ENCODE assay signal across 26 cellular contexts in the genomic region with DNA sequence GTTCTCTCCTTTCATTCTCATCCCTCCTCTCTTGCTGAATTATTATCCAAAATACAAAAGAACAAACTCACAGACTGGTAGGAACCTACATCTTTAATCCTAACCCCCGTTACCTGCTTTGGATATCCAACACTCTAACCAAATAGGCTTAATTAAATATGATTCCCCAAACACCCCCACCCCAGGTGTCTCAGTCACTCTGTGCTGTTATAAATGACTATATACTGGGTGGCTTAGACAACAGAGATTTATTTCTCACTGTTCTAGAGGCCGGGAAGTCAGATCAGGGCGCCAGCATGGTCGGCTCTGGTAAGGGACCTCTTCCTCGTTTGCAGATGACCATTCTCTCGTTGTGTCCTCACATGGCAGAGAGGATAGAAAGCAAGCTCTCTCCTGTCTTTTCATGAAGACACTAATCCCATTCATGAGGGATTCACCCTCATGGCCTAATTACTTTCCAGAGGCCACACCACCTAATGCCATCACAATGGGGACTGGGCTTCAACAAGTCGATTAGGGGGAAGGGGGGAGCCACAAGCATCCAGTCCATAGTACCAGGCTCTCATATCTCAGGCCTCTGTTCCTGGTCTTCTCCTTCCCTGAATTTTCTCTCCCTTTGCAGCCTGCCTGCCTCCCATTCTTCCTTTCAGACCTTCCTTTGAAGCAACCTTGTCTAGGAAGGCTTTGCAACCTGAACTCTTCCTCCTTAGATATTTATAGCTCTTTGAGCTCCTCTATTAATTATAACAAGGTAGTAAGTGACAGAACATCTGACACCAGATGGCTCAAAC. TPM values are rescaled to one million over a fixed set of nuclear protein-coding genes. Genes with fewer than 3 reads are reported as not detected.
DNase-seq lines count a peak whose midpoint lies in the region; ATAC-seq and TF ChIP-seq lines count a peak whose summit lies in the region.
"Had no signal": no experiment of that assay in that cellular context is flagged by ENCODE, and none has a peak within 500 bp of the region (broad histone marks: within the 10 kb centered on the region; RNA-seq: fewer than 3 reads in every experiment).

No MANE protein-coding gene starts in this region.

- 73 to 91% (median 76%) methylated on average over 7 of the region's 7 CpGs for WGBS in psoas muscle, 3 donors

- H3K9me3 ChIP-seq in T-helper 17 cell (ENCODE audit: control insufficient read depth, low read length, poor library complexity, severe bottlenecking): no peaks in the 10 kb centered on the region
- peaks cover 8% of the 10 kb centered on the region for H3K9me3 ChIP-seq in psoas muscle
- H3K9me3 ChIP-seq: colonic mucosa, esophagus muscularis mucosa, left ventricle myocardium inferior, right atrium auricular region, tibial nerve had no signal

- H3K4me1 Mint-ChIP-seq in IgD-negative memory B cell (peaks cover 57 to 77% (median 66%) of the 10 kb centered on the region in 3 donors), T-helper 17 cell (peaks cover 9% of the 10 kb centered on the region)
- H3K4me1 Mint-ChIP-seq: activated CD4-positive, alpha-beta T cell treated with anti-CD3 and anti-CD28 coated beads for 36 hours had no signal

- H3K4me1 ChIP-seq in psoas muscle: peaks cover 15% of the 10 kb centered on the region
- H3K4me1 ChIP-seq: colonic mucosa, esophagus muscularis mucosa, left ventricle myocardium inferior, right atrium auricular region, tibial nerve had no signal

- intact Hi-C loops in psoas muscle (cut with DNase I) (no loop called here), sciatic nerve (cut with DNase I) (no loop called here)

- ATAC-seq in T-helper 17 cell: no peak
- ATAC-seq in psoas muscle: peak in 3 of 4 donors; percentile 75 to 78 (median 75)
- no peak for ATAC-seq in sciatic nerve
- ATAC-seq: activated CD4-positive, alpha-beta T cell treated with anti-CD3 and anti-CD28 coated beads for 36 hours; HepG2; Panc1; T-cell had no signal

- H3K4me3 Mint-ChIP-seq in IgD-negative memory B cell (peak overlapping the region; percentile 81 to 96 (median 84)), T-helper 17 cell (peak overlapping the region; percentile 31)
- H3K4me3 Mint-ChIP-seq: activated CD4-positive, alpha-beta T cell treated with anti-CD3 and anti-CD28 coated beads for 36 hours; H9; natural killer cell had no signal

- peaks cover 1 to 10% (median 6%) of the 10 kb centered on the region in 3 donors for H3K9me3 Mint-ChIP-seq in IgD-negative memory B cell
- H3K9me3 Mint-ChIP-seq: natural killer cell had no signal

- H3K27ac Mint-ChIP-seq in IgD-negative memory B cell (peak overlapping the region; percentile 76 to 91 (median 77)), T-helper 17 cell (no peak overlapping the region)
- H3K27ac Mint-ChIP-seq: activated CD4-positive, alpha-beta T cell treated with anti-CD3 and anti-CD28 coated beads for 36 hours; H9; natural killer cell had no signal

- CTCF ChIA-PET in HEK293T (lab: Yijun Ruan, JAX): no interaction called here

- H3K36me3 Mint-ChIP-seq in IgD-negative memory B cell (peaks cover 7% of the 10 kb centered on the region), T-helper 17 cell (ENCODE audit: low read depth) (peaks cover 3% of the 10 kb centered on the region)
- H3K36me3 Mint-ChIP-seq: natural killer cell had no signal

- DNase-seq in T-helper 17 cell (no peak), psoas muscle (no peak), HEK293T (ENCODE audit: extremely low spot score) (no peak), sciatic nerve (ENCODE audit: low spot score) (no peak), NCI-H187 (lab: John Stamatoyannopoulos, UW) (no peak)
- no peak for DNase-seq in stimulated activated CD4-positive, alpha-beta T cell treated with anti-CD3 and anti-CD28 coated beads, Interleukin-2, amount 100 ng/mL, for 24 hours
- DNase-seq: activated CD4-positive, alpha-beta T cell treated with anti-CD3 and anti-CD28 coated beads for 36 hours; activated gamma-delta T cell treated with Interleukin-2 at 50 U/mL for 16 hours; colonic mucosa; EL; H9; hypothalamus; left ventricle myocardium inferior; natural killer cell; NCI-H1105; NCI-H2029 treated with DMSO at 0.1 percent for 48 hours; NCI-H226; T-cell had no signal

- H3K27ac ChIP-seq in psoas muscle: peak overlapping the region; percentile 39
- H3K27ac ChIP-seq: C4-2B, colonic mucosa, esophagus muscularis mucosa, left ventricle myocardium inferior, right atrium auricular region had no signal

- H3K4me3 ChIP-seq in GM08714 (ENCODE audit: low read length): peak overlapping the region; percentile 98
- H3K4me3 ChIP-seq in psoas muscle: no peak overlapping the region
- H3K4me3 ChIP-seq: colonic mucosa, esophagus muscularis mucosa, left ventricle myocardium inferior, right atrium auricular region, tibial nerve had no signal

- H3K27me3 ChIP-seq in psoas muscle (ENCODE audit: insufficient read depth in 3 of 3, low read length in 2 of 3): no peaks in the 10 kb centered on the region
- H3K27me3 ChIP-seq: colonic mucosa, esophagus muscularis mucosa, right atrium auricular region, tibial nerve had no signal

- no peaks in the 10 kb centered on the region for H3K36me3 ChIP-seq in psoas muscle (ENCODE audit: insufficient read depth in 1 of 2, low read depth in 1 of 2)
- H3K36me3 ChIP-seq: colonic mucosa, esophagus muscularis mucosa, left ventricle myocardium inferior, right atrium auricular region, tibial nerve had no signal

- no peak for TF ChIP-seq CTCF in psoas muscle (IDR thresholded peaks at IDR 0.05)

- POLR2A ChIA-PET in HEK293T (lab: Yijun Ruan, JAX): interaction anchor here (0.6 kb wide), 1 partner anchor 724 kb away, joined by 3 read pairs; no protein-coding TSS in a partner anchor

- H3K27me3 Mint-ChIP-seq in IgD-negative memory B cell (no peaks in the 10 kb centered on the region), T-helper 17 cell (peaks cover 24% of the 10 kb centered on the region)

TF ChIP-seq in HEK293T, 16 proteins besides CTCF, POLR2A, EP300 and RAD21:
- no peak for TF ChIP-seq LEF1 (IDR thresholded peaks at IDR 0.05; ENCODE audit: borderline replicate concordance)

RNA-seq across cellular contexts. Expression of a gene that starts 57.5 kb away (rescaled TPM):
- polyA plus RNA-seq in IgD-negative memory B cell: 3.6 TPM
- 1 to 10 TPM; 1.7 to 8.0 TPM for total RNA-seq in T-helper 17 cell
- 10 to 100 TPM; 13.9 to 50.3 (median 20.2) TPM for total RNA-seq in psoas muscle
- 10 to 100 TPM in 1 of 3 donors, 1 to 10 TPM in 2; 3.4 to 12.7 (median 9.6) TPM for polyA plus RNA-seq in psoas muscle
- total RNA-seq in sciatic nerve: 14.3 TPM

Comparison
In these comparisons a context has a peak if more than half of its experiments do, and no peak if none do; other contexts are left out.
1. ATAC-seq: peak in psoas muscle (3 of 4); none in T-helper 17 cell (single experiment) and sciatic nerve (single experiment).